Comparison of ENCODE assay signal across 8 cellular contexts in the genomic region with DNA sequence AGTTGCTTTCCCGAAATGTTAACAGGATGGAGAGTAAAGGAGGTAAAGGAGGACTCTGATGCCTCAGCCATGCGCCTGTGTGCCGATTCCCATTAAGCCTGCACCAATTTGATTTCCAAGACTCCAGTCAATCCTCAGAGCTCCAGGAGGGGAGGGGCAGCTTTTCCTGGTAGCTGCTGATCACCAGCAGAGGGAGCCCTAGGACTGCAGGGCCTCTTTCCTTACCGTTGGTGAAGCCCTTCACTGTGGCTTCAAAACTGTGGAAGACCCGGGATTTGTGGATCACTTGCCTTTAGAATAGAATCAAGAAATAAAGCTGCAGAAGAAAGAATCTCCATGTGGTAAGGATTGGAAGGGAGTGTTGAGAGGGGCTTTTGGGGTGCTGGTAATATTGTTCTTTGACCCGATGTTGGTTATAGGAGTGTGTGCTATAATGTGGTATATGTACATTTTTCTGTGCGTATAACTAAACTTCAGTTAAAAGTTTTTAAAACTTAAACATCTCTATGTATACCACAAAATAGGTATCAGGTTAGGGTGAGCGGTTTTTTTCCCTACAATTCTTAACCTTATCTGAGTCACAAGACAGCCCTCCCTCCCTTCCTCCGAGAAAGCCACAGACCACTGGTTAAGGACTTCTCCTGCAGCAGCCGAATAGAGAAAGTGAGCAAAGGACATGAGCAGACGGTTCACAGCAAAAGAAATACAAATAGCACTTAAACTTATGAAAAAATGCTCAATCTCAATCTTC. TPM values are rescaled to one million over a fixed set of nuclear protein-coding genes. Genes with fewer than 3 reads are reported as not detected.
DNase-seq lines count a peak whose midpoint lies in the region; ATAC-seq, FAIRE-seq and TF ChIP-seq lines count a peak whose summit lies in the region.

No MANE protein-coding gene starts in this region.

- no peaks in the 10 kb centered on the region for H3K9me3 ChIP-seq in A673 (ENCODE audit: low read depth, low read length, poor library complexity, severe bottlenecking)
- no peaks in the 10 kb centered on the region for H3K9me3 ChIP-seq in HepG2 (ENCODE audit: low read length)

- H3K9ac ChIP-seq in HepG2 (ENCODE audit: insufficient read depth, low read depth, low read length): no peak overlapping the region

- no peaks in the 10 kb centered on the region for H3K36me3 ChIP-seq in A673 (ENCODE audit: insufficient read depth, low read length, poor library complexity, severe bottlenecking)
- H3K36me3 ChIP-seq in HepG2 (replicated peaks in 1 of 2; ENCODE audit: control insufficient read depth in 1 of 2, insufficient read depth in 2 of 2, low read length in 2 of 2): no peaks in the 10 kb centered on the region

- peak; percentile 75 for FAIRE-seq in HepG2 (lab: Jason Lieb, UNC)

- POLR2A ChIA-PET in A673 (lab: Charles Lee; ENCODE audit: low non-redundant PET): no interaction called here
- POLR2A ChIA-PET in HepG2 (lab: Yijun Ruan, JAX): interaction anchor here (0.7 to 2.5 kb wide), 7 partner anchors 93 to 258 kb away, joined by 3 to 20 read pairs (median 3); a partner anchor contains a TSS

- CTCF ChIA-PET in A673 (lab: Charles Lee) (interaction anchor here (0.6 to 3.6 kb wide), 4 partner anchors 9 to 243 kb away, joined by 3 to 28 read pairs (median 5); a partner anchor contains a TSS), HepG2 (lab: Yijun Ruan, JAX; ENCODE audit: low intra/inter-chr PET ratio, low total read pairs) (interaction anchor here (1.1 to 5.6 kb wide), 11 partner anchors 11 to 393 kb away, joined by 3 to 77 read pairs (median 5); a partner anchor contains a TSS)

- H3K79me2 ChIP-seq in HepG2 (ENCODE audit: insufficient read depth, low read length): no peaks in the 10 kb centered on the region

- TF ChIP-seq RAD21 in HepG2 (CRISPR knock-in tag; IDR thresholded peaks at IDR 0.05): peak; percentile 98

- H3K4me3 ChIP-seq in A673 (ENCODE audit: low read depth, low read length, poor library complexity, severe bottlenecking) (no peak overlapping the region), choroid plexus epithelial cell (ENCODE audit: low read depth, low read length) (no peak overlapping the region), HepG2 (replicated peaks in 1 of 3; ENCODE audit: insufficient read depth in 1 of 3, low read depth in 2 of 3, low read length in 3 of 3) (no peak overlapping the region)

- in situ Hi-C loops in GM13977 (cut with MboI; ENCODE audit: low pct_unique_long_range_greater_than_20kb, low sequenced_read_pairs, unreplicated experiment) (loop anchor here (10.0 kb wide), 1 partner anchor 97 kb away; a partner anchor contains a TSS), HepG2 (cut with HindIII; ENCODE audit: extremely low pct_ligation_motif_present, low pct_unique_long_range_greater_than_20kb) (loop anchor here (5.0 kb wide), 4 partner anchors 95 to 395 kb away; a partner anchor contains a TSS)

- ATAC-seq in HepG2: peak; percentile 84
- ATAC-seq in GM21390 (IDR thresholded peaks at IDR 0.05; ENCODE audit: unreplicated experiment): no peak

- no peak overlapping the region for H3K27ac ChIP-seq in A673 (ENCODE audit: low read depth, low read length, poor library complexity, severe bottlenecking)
- H3K27ac ChIP-seq in HepG2 (ENCODE audit: extremely low read length, insufficient read depth, low read length): no peak overlapping the region

- no peak for TF ChIP-seq EP300 in HepG2 (IDR thresholded peaks at IDR 0.05; ENCODE audit: low read depth in 2 of 2, low read length in 2 of 2)
- no peak for TF ChIP-seq EP300 in HepG2 (CRISPR knock-in tag; IDR thresholded peaks at IDR 0.05; ENCODE audit: borderline replicate concordance)

- TF ChIP-seq POLR2A in HepG2 (IDR thresholded peaks at IDR 0.05; ENCODE audit: insufficient read depth in 1 of 2, low read depth in 2 of 2, low read length in 2 of 2): no peak

- H2AFZ ChIP-seq in HepG2 (ENCODE audit: low read length): no peak overlapping the region

- no peaks in the 10 kb centered on the region for H4K20me1 ChIP-seq in HepG2 (ENCODE audit: insufficient read depth, low read length)

- no peaks in the 10 kb centered on the region for H3K4me1 ChIP-seq in A673 (ENCODE audit: insufficient read depth, low read length, poor library complexity, severe bottlenecking)
- H3K4me1 ChIP-seq in HepG2 (ENCODE audit: insufficient read depth, low read length): peaks cover 28% of the 10 kb centered on the region

- 44% methylated on average over 11 of the region's 11 CpGs for WGBS in HepG2 (ENCODE audit: low lambda C conversion rate)

- TF ChIP-seq CTCF in A673 (conservative IDR thresholded peaks at IDR 0.05; ENCODE audit: low read depth, low read length) (peak; percentile 86), GM13977 (IDR thresholded peaks at IDR 0.05; ENCODE audit: extremely low read depth, insufficient read depth, missing control alignments) (peak; percentile 93), choroid plexus epithelial cell (conservative IDR thresholded peaks at IDR 0.05; ENCODE audit: low read depth, low read length) (peak; percentile 99), HepG2 (CRISPR knock-in tag; IDR thresholded peaks at IDR 0.05) (peak; percentile 99)

- BruUV-seq in A673 (replicated peaks; lab: Mats Ljungman, UMichigan) (no TSS peak), HepG2 (replicated peaks; lab: Mats Ljungman, UMichigan) (no TSS peak)

- DNase-seq in A673 (ENCODE audit: low spot score): peak; percentile 74
- DNase-seq in GM13977 (ENCODE audit: low spot score): no peak
- peak; percentile 31 for DNase-seq in NCI-H226
- DNase-seq in activated CD4-positive, alpha-beta T cell treated with anti-CD3 and anti-CD28 coated beads for 1 hour: peak; percentile 44
- DNase-seq in choroid plexus epithelial cell (ENCODE audit: low read depth): peak; percentile 82
- peak; percentile 82 for DNase-seq in HepG2 (ENCODE audit: low spot score)
- peak; percentile 31 to 50 (median 34) for DNase-seq in stimulated activated CD4-positive, alpha-beta T cell treated with anti-CD3 and anti-CD28 coated beads, TNF-alpha, amount 100 ng/mL, for 4 hours (ENCODE audit: low read depth in 3 of 3)

- H3K4me2 ChIP-seq in HepG2 (ENCODE audit: low read depth, low read length): no peak overlapping the region

- intact Hi-C loops in A673 (cut with micrococcal nuclease; ENCODE audit: unreplicated experiment) (loop anchor here (1.0 to 10.0 kb wide), 3 partner anchors 169 to 517 kb away; no protein-coding TSS in a partner anchor), HepG2 (cut with micrococcal nuclease; ENCODE audit: unreplicated experiment) (loop anchor here (1.0 to 10.0 kb wide), 5 partner anchors 94 to 667 kb away; a partner anchor contains a TSS)

- no peaks in the 10 kb centered on the region for H3K27me3 ChIP-seq in A673 (replicated peaks; ENCODE audit: insufficient read depth, low read depth, low read length, poor library complexity)
- no peaks in the 10 kb centered on the region for H3K27me3 ChIP-seq in HepG2 (ENCODE audit: control insufficient read depth in 1 of 2, insufficient read depth in 2 of 2, low read length in 2 of 2)

RNA-seq across cellular contexts. Expression of a gene that starts 6.9 kb away (rescaled TPM):
- total RNA-seq in A673 (2021) (40.7 and 50.5 TPM in 2 replicates), HepG2 (2016; rRNA removed; fragmentation: Illumina TruSeq; extraction: Trizol) (71.2 and 92.8 TPM in 2 replicates)
- 47.2 and 53.9 TPM in 2 replicates for total RNA-seq in HepG2 (2016; cell fraction: cytosol; rRNA removed; fragmentation: Illumina TruSeq; extraction: Trizol; ENCODE audit: low read depth)
- total RNA-seq in HepG2 (2016; cell fraction: insoluble cytoplasmic fraction; rRNA removed; fragmentation: Illumina TruSeq; extraction: Trizol): 68.4 and 97.8 TPM in 2 replicates
- 55.7 and 63.5 TPM in 2 replicates for total RNA-seq in HepG2 (2016; cell fraction: membrane; rRNA removed; fragmentation: Illumina TruSeq; extraction: Trizol)
- total RNA-seq in HepG2 (2016; cell fraction: nucleus; rRNA removed; fragmentation: Illumina TruSeq; extraction: Trizol): 43.8 and 44.3 TPM in 2 replicates
- 67.0 and 71.5 TPM in 2 replicates for polyA plus RNA-seq in HepG2 (2011; rRNA removed)
- polyA plus RNA-seq in HepG2 (2011; cell fraction: cytosol; rRNA removed): 45.9 and 56.3 TPM in 2 replicates
- polyA plus RNA-seq in HepG2 (2011; cell fraction: nucleus; rRNA removed): 61.9 and 63.0 TPM in 2 replicates
- 47.9 and 61.6 TPM in 2 replicates for polyA plus RNA-seq in HepG2 (2012)
- polyA plus RNA-seq in HepG2 (2016; cell fraction: cytosol; fragmentation: Illumina TruSeq; extraction: Trizol; ENCODE audit: low read depth): 20.0 and 20.3 TPM in 2 replicates
- polyA plus RNA-seq in HepG2 (2016; cell fraction: insoluble cytoplasmic fraction; fragmentation: Illumina TruSeq; extraction: Trizol; ENCODE audit: low read depth): 76.4 and 82.6 TPM in 2 replicates
- 22.2 and 23.0 TPM in 2 replicates for polyA plus RNA-seq in HepG2 (2016; cell fraction: membrane; fragmentation: Illumina TruSeq; extraction: Trizol; ENCODE audit: low read depth)
- polyA plus RNA-seq in HepG2 (2016; cell fraction: nucleus; fragmentation: Illumina TruSeq; extraction: Trizol; ENCODE audit: insufficient read depth, low read depth): 77.5 and 79.8 TPM in 2 replicates
- polyA minus RNA-seq in HepG2 (2011; rRNA and poly(A)+ RNA removed; ENCODE audit: low replicate concordance): 42.9 and 49.7 TPM in 2 replicates
- 32.4 and 37.8 TPM in 2 replicates for polyA minus RNA-seq in HepG2 (2011; cell fraction: cytosol; rRNA and poly(A)+ RNA removed)
- 18.4 and 28.8 TPM in 2 replicates for polyA minus RNA-seq in HepG2 (2011; cell fraction: nucleus; rRNA and poly(A)+ RNA removed)

RNA-seq across cellular contexts. Expression of a gene that starts 29.6 kb away (rescaled TPM):
- total RNA-seq in A673 (2021) (0.54 and 0.68 TPM in 2 replicates), HepG2 (2016; rRNA removed; fragmentation: Illumina TruSeq; extraction: Trizol) (not detected in 2 replicates)
- total RNA-seq in HepG2 (2016; cell fraction: cytosol; rRNA removed; fragmentation: Illumina TruSeq; extraction: Trizol; ENCODE audit: low read depth): not detected in 2 replicates
- total RNA-seq in HepG2 (2016; cell fraction: insoluble cytoplasmic fraction; rRNA removed; fragmentation: Illumina TruSeq; extraction: Trizol): not detected in 2 replicates
- total RNA-seq in HepG2 (2016; cell fraction: membrane; rRNA removed; fragmentation: Illumina TruSeq; extraction: Trizol): not detected in 2 replicates
- total RNA-seq in HepG2 (2016; cell fraction: nucleus; rRNA removed; fragmentation: Illumina TruSeq; extraction: Trizol): not detected in 2 replicates
- polyA plus RNA-seq in HepG2 (2011; rRNA removed): 0.04 and 0.13 TPM in 2 replicates
- polyA plus RNA-seq in HepG2 (2011; cell fraction: cytosol; rRNA removed): 0.26 TPM in 1 of 2 replicates, not detected in the other
- 0.26 TPM in 1 of 2 replicates, not detected in the other for polyA plus RNA-seq in HepG2 (2011; cell fraction: nucleus; rRNA removed)
- polyA plus RNA-seq in HepG2 (2012): 0.47 and 0.64 TPM in 2 replicates
- polyA plus RNA-seq in HepG2 (2016; cell fraction: cytosol; fragmentation: Illumina TruSeq; extraction: Trizol; ENCODE audit: low read depth): not detected in 2 replicates
- polyA plus RNA-seq in HepG2 (2016; cell fraction: insoluble cytoplasmic fraction; fragmentation: Illumina TruSeq; extraction: Trizol; ENCODE audit: low read depth): not detected in 2 replicates
- polyA plus RNA-seq in HepG2 (2016; cell fraction: membrane; fragmentation: Illumina TruSeq; extraction: Trizol; ENCODE audit: low read depth): not detected in 2 replicates
- polyA plus RNA-seq in HepG2 (2016; cell fraction: nucleus; fragmentation: Illumina TruSeq; extraction: Trizol; ENCODE audit: insufficient read depth, low read depth): not detected in 2 replicates
- not detected in 2 replicates for polyA minus RNA-seq in HepG2 (2011; rRNA and poly(A)+ RNA removed; ENCODE audit: low replicate concordance)
- polyA minus RNA-seq in HepG2 (2011; cell fraction: cytosol; rRNA and poly(A)+ RNA removed): not detected in 2 replicates
- not detected in 2 replicates for polyA minus RNA-seq in HepG2 (2011; cell fraction: nucleus; rRNA and poly(A)+ RNA removed)

RNA-seq across cellular contexts. Expression of a gene that starts 30.5 kb away (rescaled TPM):
- total RNA-seq in A673 (2021) (1.0 and 1.1 TPM in 2 replicates), HepG2 (2016; rRNA removed; fragmentation: Illumina TruSeq; extraction: Trizol) (not detected in 2 replicates)
- total RNA-seq in HepG2 (2016; cell fraction: cytosol; rRNA removed; fragmentation: Illumina TruSeq; extraction: Trizol; ENCODE audit: low read depth): not detected in 2 replicates
- total RNA-seq in HepG2 (2016; cell fraction: insoluble cytoplasmic fraction; rRNA removed; fragmentation: Illumina TruSeq; extraction: Trizol): not detected in 2 replicates
- total RNA-seq in HepG2 (2016; cell fraction: membrane; rRNA removed; fragmentation: Illumina TruSeq; extraction: Trizol): not detected in 2 replicates
- total RNA-seq in HepG2 (2016; cell fraction: nucleus; rRNA removed; fragmentation: Illumina TruSeq; extraction: Trizol): not detected in 2 replicates
- 0.42 and 0.61 TPM in 2 replicates for polyA plus RNA-seq in HepG2 (2011; rRNA removed)
- 0.23 and 0.32 TPM in 2 replicates for polyA plus RNA-seq in HepG2 (2011; cell fraction: cytosol; rRNA removed)
- polyA plus RNA-seq in HepG2 (2011; cell fraction: nucleus; rRNA removed): 2.7 and 2.9 TPM in 2 replicates
- polyA plus RNA-seq in HepG2 (2012): 0.52 and 1.4 TPM in 2 replicates
- polyA plus RNA-seq in HepG2 (2016; cell fraction: cytosol; fragmentation: Illumina TruSeq; extraction: Trizol; ENCODE audit: low read depth): not detected in 2 replicates
- not detected in 2 replicates for polyA plus RNA-seq in HepG2 (2016; cell fraction: insoluble cytoplasmic fraction; fragmentation: Illumina TruSeq; extraction: Trizol; ENCODE audit: low read depth)
- polyA plus RNA-seq in HepG2 (2016; cell fraction: membrane; fragmentation: Illumina TruSeq; extraction: Trizol; ENCODE audit: low read depth): not detected in 2 replicates
- not detected in 2 replicates for polyA plus RNA-seq in HepG2 (2016; cell fraction: nucleus; fragmentation: Illumina TruSeq; extraction: Trizol; ENCODE audit: insufficient read depth, low read depth)
- 1.1 and 9.5 TPM in 2 replicates for polyA minus RNA-seq in HepG2 (2011; rRNA and poly(A)+ RNA removed; ENCODE audit: low replicate concordance)
- polyA minus RNA-seq in HepG2 (2011; cell fraction: cytosol; rRNA and poly(A)+ RNA removed): 0.30 TPM in 1 of 2 replicates, not detected in the other
- 3.7 and 4.5 TPM in 2 replicates for polyA minus RNA-seq in HepG2 (2011; cell fraction: nucleus; rRNA and poly(A)+ RNA removed)
